Comparison of ENCODE assay signal across 1 cellular context in the genomic region with DNA sequence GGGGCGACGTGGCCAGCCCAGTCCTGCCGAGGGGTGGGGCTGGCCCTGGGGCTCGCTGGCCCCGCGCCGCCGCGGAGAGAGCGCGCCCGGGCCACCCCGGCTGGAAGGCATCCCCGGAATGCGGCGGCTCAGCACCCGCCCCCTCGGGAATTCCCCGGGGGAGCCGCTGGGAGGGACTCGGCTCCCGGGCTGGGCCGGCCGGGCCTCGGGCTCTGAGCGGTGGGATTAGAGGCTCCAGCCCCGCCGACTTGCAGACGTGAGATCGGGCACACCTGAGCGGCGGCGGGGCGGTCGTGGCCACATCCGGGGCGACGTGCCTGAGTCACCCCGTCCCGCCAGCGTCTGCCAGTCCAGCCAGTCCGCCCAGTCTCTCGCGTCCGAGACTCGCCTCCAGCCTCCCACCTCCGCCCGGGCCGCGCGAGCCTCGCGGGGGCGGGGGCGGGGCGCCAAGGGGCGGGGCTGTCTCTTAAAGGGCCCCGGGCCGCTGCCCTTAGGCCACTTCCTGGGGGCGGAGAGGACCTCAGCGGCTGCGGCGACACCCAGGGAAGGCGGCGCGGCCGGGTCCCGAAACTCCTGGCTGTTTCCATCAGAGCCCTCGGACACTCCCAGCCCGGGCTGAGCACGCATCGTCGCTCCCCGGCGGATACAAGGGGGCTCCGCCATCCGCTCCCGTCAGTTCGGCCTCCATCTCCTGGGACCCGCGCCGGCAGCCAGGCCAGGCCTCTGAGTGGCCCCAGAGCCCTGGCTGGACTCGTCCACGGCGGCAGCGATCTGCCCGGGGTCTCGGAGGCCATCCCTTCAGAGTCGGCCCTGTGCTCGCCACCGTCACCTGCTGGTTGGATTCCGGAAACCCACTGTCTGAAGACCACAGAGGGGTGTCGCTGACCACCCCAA.
TF ChIP-seq lines count a peak whose summit lies in the region.

A gene (plus strand): TSS at position 498 of the 894 bp plus-strand sequence.

TF ChIP-seq in HepG2, 621 proteins besides CTCF, POLR2A, EP300 and RAD21 (continued from another document and continues in another):
- TF ChIP-seq, protein P1, sequence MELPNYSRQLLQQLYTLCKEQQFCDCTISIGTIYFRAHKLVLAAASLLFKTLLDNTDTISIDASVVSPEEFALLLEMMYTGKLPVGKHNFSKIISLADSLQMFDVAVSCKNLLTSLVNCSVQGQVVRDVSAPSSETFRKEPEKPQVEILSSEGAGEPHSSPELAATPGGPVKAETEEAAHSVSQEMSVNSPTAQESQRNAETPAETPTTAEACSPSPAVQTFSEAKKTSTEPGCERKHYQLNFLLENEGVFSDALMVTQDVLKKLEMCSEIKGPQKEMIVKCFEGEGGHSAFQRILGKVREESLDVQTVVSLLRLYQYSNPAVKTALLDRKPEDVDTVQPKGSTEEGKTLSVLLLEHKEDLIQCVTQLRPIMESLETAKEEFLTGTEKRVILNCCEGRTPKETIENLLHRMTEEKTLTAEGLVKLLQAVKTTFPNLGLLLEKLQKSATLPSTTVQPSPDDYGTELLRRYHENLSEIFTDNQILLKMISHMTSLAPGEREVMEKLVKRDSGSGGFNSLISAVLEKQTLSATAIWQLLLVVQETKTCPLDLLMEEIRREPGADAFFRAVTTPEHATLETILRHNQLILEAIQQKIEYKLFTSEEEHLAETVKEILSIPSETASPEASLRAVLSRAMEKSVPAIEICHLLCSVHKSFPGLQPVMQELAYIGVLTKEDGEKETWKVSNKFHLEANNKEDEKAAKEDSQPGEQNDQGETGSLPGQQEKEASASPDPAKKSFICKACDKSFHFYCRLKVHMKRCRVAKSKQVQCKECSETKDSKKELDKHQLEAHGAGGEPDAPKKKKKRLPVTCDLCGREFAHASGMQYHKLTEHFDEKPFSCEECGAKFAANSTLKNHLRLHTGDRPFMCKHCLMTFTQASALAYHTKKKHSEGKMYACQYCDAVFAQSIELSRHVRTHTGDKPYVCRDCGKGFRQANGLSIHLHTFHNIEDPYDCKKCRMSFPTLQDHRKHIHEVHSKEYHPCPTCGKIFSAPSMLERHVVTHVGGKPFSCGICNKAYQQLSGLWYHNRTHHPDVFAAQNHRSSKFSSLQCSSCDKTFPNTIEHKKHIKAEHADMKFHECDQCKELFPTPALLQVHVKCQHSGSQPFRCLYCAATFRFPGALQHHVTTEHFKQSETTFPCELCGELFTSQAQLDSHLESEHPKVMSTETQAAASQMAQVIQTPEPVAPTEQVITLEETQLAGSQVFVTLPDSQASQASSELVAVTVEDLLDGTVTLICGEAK (IDR thresholded peaks at IDR 0.05): no peak
- TF ChIP-seq, protein P1 (CRISPR knock-in tag; IDR thresholded peaks at IDR 0.05): no peak
- TF ChIP-seq ZNF547 (CRISPR knock-in tag; IDR thresholded peaks at IDR 0.05) (peak; percentile 81; the same call in 1 of the 2 replicates), KAT7 (CRISPR knock-in tag; IDR thresholded peaks at IDR 0.05; ENCODE audit: borderline replicate concordance) (no peak; the same call in 1 of the 2 replicates), SP5 (CRISPR knock-in tag; IDR thresholded peaks at IDR 0.05; ENCODE audit: borderline replicate concordance, low read depth) (peak; percentile 83; the same call in 1 of the 2 replicates), ZNF207 (IDR thresholded peaks at IDR 0.05; ENCODE audit: borderline replicate concordance) (no peak), ZNF160 (CRISPR knock-in tag; IDR thresholded peaks at IDR 0.05) (peak; percentile 62; the same call in 1 of the 2 replicates), HNRNPH1 (optimal IDR thresholded peaks at IDR 0.05; ENCODE audit: low read depth, low read length) (no peak), ZBTB38 (CRISPR knock-in tag; IDR thresholded peaks at IDR 0.05) (no peak; the same call in 1 of the 2 replicates), ZNF766 (CRISPR knock-in tag; IDR thresholded peaks at IDR 0.05; ENCODE audit: borderline replicate concordance) (0 out of 2 replicates have a peak, but pooled peaks have one; percentile 1), RNF2 (conservative IDR thresholded peaks at IDR 0.05; ENCODE audit: low read depth) (no peak), MLLT10 (CRISPR knock-in tag; IDR thresholded peaks at IDR 0.05) (no peak), ADNP (CRISPR knock-in tag; IDR thresholded peaks at IDR 0.05) (no peak), ZNF510 (CRISPR knock-in tag; IDR thresholded peaks at IDR 0.05; ENCODE audit: low read depth) (no peak), TAF15 (IDR thresholded peaks at IDR 0.05; ENCODE audit: low read depth, low read length, poor library complexity, severe bottlenecking) (peak; percentile 8), PAWR (CRISPR knock-in tag; IDR thresholded peaks at IDR 0.05; ENCODE audit: borderline replicate concordance) (no peak), ATAD3A (CRISPR knock-in tag; IDR thresholded peaks at IDR 0.05) (no peak), ZNF788 (CRISPR knock-in tag; IDR thresholded peaks at IDR 0.05; ENCODE audit: borderline replicate concordance) (peak; percentile 81; the same call in 1 of the 2 replicates), CCDC6 (CRISPR knock-in tag; IDR thresholded peaks at IDR 0.05) (0 out of 2 replicates have a peak, but pooled peaks have one; percentile 2), NCOR1 (IDR thresholded peaks at IDR 0.05; ENCODE audit: borderline replicate concordance, low read length) (no peak), MATR3 (CRISPR knock-in tag; IDR thresholded peaks at IDR 0.05) (no peak), PLRG1 (conservative IDR thresholded peaks at IDR 0.05) (no peak), ZZZ3 (CRISPR knock-in tag; IDR thresholded peaks at IDR 0.05; ENCODE audit: borderline replicate concordance) (no peak)
- TF ChIP-seq, protein P2, sequence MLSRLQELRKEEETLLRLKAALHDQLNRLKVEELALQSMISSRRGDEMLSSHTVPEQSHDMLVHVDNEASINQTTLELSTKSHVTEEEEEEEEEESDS (CRISPR knock-in tag; IDR thresholded peaks at IDR 0.05; ENCODE audit: borderline replicate concordance): no peak
- TF ChIP-seq, protein P3, sequence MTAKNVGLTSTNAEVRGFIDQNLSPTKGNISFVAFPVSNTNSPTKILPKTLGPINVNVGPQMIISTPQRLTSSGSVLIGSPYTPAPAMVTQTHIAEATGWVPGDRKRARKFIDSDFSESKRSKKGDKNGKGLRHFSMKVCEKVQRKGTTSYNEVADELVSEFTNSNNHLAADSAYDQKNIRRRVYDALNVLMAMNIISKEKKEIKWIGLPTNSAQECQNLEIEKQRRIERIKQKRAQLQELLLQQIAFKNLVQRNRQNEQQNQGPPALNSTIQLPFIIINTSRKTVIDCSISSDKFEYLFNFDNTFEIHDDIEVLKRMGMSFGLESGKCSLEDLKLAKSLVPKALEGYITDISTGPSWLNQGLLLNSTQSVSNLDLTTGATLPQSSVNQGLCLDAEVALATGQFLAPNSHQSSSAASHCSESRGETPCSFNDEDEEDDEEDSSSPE (CRISPR knock-in tag; IDR thresholded peaks at IDR 0.05): peak; percentile 17; the same call in 1 of the 2 replicates
- TF ChIP-seq, protein P4, sequence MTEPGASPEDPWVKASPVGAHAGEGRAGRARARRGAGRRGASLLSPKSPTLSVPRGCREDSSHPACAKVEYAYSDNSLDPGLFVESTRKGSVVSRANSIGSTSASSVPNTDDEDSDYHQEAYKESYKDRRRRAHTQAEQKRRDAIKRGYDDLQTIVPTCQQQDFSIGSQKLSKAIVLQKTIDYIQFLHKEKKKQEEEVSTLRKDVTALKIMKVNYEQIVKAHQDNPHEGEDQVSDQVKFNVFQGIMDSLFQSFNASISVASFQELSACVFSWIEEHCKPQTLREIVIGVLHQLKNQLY (CRISPR knock-in tag; IDR thresholded peaks at IDR 0.05): no peak
- TF ChIP-seq, protein P5, sequence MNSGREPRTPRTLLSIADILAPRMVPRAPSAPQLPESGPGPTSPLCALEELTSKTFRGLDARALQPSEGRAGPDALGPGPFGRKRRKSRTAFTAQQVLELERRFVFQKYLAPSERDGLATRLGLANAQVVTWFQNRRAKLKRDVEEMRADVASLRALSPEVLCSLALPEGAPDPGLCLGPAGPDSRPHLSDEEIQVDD (CRISPR knock-in tag; IDR thresholded peaks at IDR 0.05; ENCODE audit: borderline replicate concordance): no peak
- TF ChIP-seq, protein P6, sequence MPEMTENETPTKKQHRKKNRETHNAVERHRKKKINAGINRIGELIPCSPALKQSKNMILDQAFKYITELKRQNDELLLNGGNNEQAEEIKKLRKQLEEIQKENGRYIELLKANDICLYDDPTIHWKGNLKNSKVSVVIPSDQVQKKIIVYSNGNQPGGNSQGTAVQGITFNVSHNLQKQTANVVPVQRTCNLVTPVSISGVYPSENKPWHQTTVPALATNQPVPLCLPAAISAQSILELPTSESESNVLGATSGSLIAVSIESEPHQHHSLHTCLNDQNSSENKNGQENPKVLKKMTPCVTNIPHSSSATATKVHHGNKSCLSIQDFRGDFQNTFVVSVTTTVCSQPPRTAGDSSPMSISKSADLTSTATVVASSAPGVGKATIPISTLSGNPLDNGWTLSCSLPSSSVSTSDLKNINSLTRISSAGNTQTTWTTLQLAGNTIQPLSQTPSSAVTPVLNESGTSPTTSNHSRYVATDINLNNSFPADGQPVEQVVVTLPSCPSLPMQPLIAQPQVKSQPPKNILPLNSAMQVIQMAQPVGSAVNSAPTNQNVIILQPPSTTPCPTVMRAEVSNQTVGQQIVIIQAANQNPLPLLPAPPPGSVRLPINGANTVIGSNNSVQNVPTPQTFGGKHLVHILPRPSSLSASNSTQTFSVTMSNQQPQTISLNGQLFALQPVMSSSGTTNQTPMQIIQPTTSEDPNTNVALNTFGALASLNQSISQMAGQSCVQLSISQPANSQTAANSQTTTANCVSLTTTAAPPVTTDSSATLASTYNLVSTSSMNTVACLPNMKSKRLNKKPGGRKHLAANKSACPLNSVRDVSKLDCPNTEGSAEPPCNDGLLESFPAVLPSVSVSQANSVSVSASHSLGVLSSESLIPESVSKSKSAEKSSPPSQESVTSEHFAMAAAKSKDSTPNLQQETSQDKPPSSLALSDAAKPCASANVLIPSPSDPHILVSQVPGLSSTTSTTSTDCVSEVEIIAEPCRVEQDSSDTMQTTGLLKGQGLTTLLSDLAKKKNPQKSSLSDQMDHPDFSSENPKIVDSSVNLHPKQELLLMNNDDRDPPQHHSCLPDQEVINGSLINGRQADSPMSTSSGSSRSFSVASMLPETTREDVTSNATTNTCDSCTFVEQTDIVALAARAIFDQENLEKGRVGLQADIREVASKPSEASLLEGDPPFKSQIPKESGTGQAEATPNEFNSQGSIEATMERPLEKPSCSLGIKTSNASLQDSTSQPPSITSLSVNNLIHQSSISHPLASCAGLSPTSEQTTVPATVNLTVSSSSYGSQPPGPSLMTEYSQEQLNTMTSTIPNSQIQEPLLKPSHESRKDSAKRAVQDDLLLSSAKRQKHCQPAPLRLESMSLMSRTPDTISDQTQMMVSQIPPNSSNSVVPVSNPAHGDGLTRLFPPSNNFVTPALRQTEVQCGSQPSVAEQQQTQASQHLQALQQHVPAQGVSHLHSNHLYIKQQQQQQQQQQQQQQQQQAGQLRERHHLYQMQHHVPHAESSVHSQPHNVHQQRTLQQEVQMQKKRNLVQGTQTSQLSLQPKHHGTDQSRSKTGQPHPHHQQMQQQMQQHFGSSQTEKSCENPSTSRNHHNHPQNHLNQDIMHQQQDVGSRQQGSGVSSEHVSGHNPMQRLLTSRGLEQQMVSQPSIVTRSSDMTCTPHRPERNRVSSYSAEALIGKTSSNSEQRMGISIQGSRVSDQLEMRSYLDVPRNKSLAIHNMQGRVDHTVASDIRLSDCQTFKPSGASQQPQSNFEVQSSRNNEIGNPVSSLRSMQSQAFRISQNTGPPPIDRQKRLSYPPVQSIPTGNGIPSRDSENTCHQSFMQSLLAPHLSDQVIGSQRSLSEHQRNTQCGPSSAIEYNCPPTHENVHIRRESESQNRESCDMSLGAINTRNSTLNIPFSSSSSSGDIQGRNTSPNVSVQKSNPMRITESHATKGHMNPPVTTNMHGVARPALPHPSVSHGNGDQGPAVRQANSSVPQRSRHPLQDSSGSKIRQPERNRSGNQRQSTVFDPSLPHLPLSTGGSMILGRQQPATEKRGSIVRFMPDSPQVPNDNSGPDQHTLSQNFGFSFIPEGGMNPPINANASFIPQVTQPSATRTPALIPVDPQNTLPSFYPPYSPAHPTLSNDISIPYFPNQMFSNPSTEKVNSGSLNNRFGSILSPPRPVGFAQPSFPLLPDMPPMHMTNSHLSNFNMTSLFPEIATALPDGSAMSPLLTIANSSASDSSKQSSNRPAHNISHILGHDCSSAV (CRISPR knock-in tag; IDR thresholded peaks at IDR 0.05; ENCODE audit: borderline replicate concordance): no peak
- TF ChIP-seq, protein P7, sequence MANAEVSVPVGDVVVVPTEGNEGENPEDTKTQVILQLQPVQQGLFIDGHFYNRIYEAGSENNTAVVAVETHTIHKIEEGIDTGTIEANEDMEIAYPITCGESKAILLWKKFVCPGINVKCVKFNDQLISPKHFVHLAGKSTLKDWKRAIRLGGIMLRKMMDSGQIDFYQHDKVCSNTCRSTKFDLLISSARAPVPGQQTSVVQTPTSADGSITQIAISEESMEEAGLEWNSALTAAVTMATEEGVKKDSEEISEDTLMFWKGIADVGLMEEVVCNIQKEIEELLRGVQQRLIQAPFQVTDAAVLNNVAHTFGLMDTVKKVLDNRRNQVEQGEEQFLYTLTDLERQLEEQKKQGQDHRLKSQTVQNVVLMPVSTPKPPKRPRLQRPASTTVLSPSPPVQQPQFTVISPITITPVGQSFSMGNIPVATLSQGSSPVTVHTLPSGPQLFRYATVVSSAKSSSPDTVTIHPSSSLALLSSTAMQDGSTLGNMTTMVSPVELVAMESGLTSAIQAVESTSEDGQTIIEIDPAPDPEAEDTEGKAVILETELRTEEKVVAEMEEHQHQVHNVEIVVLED (CRISPR knock-in tag; IDR thresholded peaks at IDR 0.05; ENCODE audit: borderline replicate concordance): peak; percentile 64; the same call in 1 of the 2 replicates
